Comparison of ENCODE assay signal across 21 cellular contexts in the genomic region with DNA sequence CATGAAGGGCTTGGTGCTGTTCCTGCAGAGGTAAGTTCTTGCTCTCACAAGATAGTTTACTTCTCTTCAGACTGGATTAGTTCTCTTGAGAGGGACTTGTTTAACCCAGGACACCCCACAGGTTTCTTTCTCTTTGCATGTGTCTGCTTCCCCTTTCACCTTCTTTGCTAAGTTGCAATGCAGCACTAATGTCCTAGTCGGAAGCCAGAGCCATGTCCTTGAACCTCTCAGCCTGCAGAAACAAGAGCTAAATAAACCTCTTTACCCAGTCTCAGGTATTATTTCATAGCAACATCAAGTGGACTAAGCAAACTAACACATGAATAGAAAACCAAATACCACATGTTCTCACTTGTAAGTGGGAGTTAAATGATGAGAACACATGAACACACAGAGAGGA.
DNase-seq lines count a peak whose midpoint lies in the region; ATAC-seq, FAIRE-seq and TF ChIP-seq lines count a peak whose summit lies in the region.
"Had no signal": no experiment of that assay in that cellular context is flagged by ENCODE, and none has a peak within 500 bp of the region (broad histone marks: within the 10 kb centered on the region; RNA-seq: fewer than 3 reads in every experiment).

No MANE protein-coding gene starts in this region.

- DNase-seq in DMS153 treated with DMSO at 0.1 percent for 48 hours (lab: John Stamatoyannopoulos, UW; ENCODE audit: unreplicated experiment) (peak; percentile 45), H54 (ENCODE audit: insufficient read length, low spot score) (no peak), NCI-H748 (lab: John Stamatoyannopoulos, UW; ENCODE audit: unreplicated experiment) (peak; percentile 68), lung (ENCODE audit: low spot score) (peak; percentile 39), SW 1271 (lab: John Stamatoyannopoulos, UW) (no peak), HuH-7.5 (ENCODE audit: low spot score) (no peak)
- DNase-seq: GOT3, KG1, NCI-H146, NCI-H2081 treated with DMSO at 0.1 percent for 48 hours, NCI-H226, NCI-H526, OCI-M1, Right ventricle myocardium superior, SK-N-SH, T-cell, T-helper 9 cell had no signal

- no peaks in the 10 kb centered on the region for H3K4me1 ChIP-seq in lung (ENCODE audit: control insufficient read depth in 2 of 2, insufficient read depth in 2 of 2, low read length in 2 of 2)

- no peak overlapping the region for H3K4me3 ChIP-seq in lung

- 57 to 67% methylated on average over 1 of the region's 1 CpG for WGBS in lung, 2 donors

- no peak overlapping the region for H3K27ac ChIP-seq in lung (ENCODE audit: low read depth in 1 of 2, low read length in 1 of 2)

- TF ChIP-seq POLR2A in H54 (IDR thresholded peaks at IDR 0.05; ENCODE audit: low read depth, low read length): no peak

- H3K9me3 ChIP-seq in lung (ENCODE audit: control insufficient read depth in 2 of 2, insufficient read depth in 1 of 2, low read length in 1 of 2): no peaks in the 10 kb centered on the region
- H3K9me3 ChIP-seq: SK-N-SH had no signal

- no peaks in the 10 kb centered on the region for H3K27me3 ChIP-seq in lung (ENCODE audit: control insufficient read depth, insufficient read depth)

- H3K36me3 ChIP-seq in lung (ENCODE audit: control insufficient read depth in 2 of 2, insufficient read depth in 2 of 2, low read length in 2 of 2): no peaks in the 10 kb centered on the region

- no peak for TF ChIP-seq CTCF in lung (IDR thresholded peaks at IDR 0.05; ENCODE audit: control extremely low read depth, extremely low read depth)

- ATAC-seq in lung (ENCODE audit: insufficient read depth, low FRiP score) (peak; percentile 64), HG03432 (IDR thresholded peaks at IDR 0.05; ENCODE audit: unreplicated experiment) (no peak)
- ATAC-seq: HepG2, T-cell had no signal

- FAIRE-seq in H54 (lab: Jason Lieb, UNC): peak; percentile 33
- FAIRE-seq: GM12892, GM18507, HepG2 had no signal

Comparison
In these comparisons a context has a peak if more than half of its experiments do, and no peak if none do; other contexts are left out.
1. DNase-seq: peak in DMS153 treated with DMSO at 0.1 percent for 48 hours (single experiment), NCI-H748 (single experiment) and lung (single experiment); none in H54 (single experiment), SW 1271 (0 of 2) and HuH-7.5 (single experiment).